ENCODE assay signal across 8 cellular contexts in the genomic region with DNA sequence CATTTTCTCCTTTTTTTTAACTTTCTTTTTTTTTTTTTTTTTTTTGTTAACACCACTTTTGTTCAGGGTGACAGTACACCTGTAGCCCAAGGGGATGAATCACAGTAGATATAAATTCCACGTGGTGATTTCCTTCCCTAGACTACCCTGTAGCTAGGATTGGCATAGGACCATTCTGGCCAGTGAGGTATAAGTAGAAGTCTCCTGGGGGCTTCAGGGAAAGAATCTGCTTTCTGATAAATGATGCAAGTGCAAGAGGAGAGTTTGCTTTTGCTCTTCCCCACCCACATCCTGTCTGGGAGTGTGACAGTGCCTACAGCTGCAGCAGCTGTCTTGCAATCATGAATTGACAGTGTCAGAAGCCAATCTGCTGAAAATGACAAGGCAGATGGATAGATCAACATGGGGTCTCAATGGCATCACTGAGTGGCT.
DNase-seq lines count a peak whose midpoint lies in the region; ATAC-seq and TF ChIP-seq lines count a peak whose summit lies in the region.

No MANE protein-coding gene starts in this region.

- H3K9me2 ChIP-seq in PC-3 (replicated peaks; ENCODE audit: low read length) = no peaks in the 10 kb centered on the region

- no peaks in the 10 kb centered on the region for H3F3A ChIP-seq in PC-3 (ENCODE audit: low read length, unreplicated experiment)

- H3K4me3 ChIP-seq in A673 (ENCODE audit: low read depth, low read length, poor library complexity, severe bottlenecking) = no peak overlapping the region
- no peak overlapping the region for H3K4me3 ChIP-seq in PC-3 (ENCODE audit: low read length)

- H3K27me3 Mint-ChIP-seq in activated naive CD4-positive, alpha-beta T cell treated with anti-CD3 and anti-CD28 coated beads, Interleukin-2, amount 50 U/mL, for 24 hours = no peaks in the 10 kb centered on the region

- no peaks in the 10 kb centered on the region for H3K36me3 ChIP-seq in A673 (ENCODE audit: insufficient read depth, low read length, poor library complexity, severe bottlenecking)
- no peaks in the 10 kb centered on the region for H3K36me3 ChIP-seq in PC-3 (ENCODE audit: low read depth, low read length)

- ATAC-seq in GM19023 (IDR thresholded peaks at IDR 0.05; ENCODE audit: unreplicated experiment) (peak; percentile 93), HG03097 (IDR thresholded peaks at IDR 0.05; ENCODE audit: low FRiP score, unreplicated experiment) (peak; percentile 86), PC-3 (peak; percentile 46)

- TF ChIP-seq CTCF in A673 (conservative IDR thresholded peaks at IDR 0.05; ENCODE audit: low read depth, low read length) (no peak), PC-3 (conservative IDR thresholded peaks at IDR 0.05; ENCODE audit: low read depth, low read length) (no peak)

- no peaks in the 10 kb centered on the region for H3K9me3 ChIP-seq in A673 (ENCODE audit: low read depth, low read length, poor library complexity, severe bottlenecking)
- no peaks in the 10 kb centered on the region for H3K9me3 ChIP-seq in PC-3 (ENCODE audit: low read length)

- no peak overlapping the region for H3K4me2 ChIP-seq in PC-3 (ENCODE audit: low read length)

- no peak overlapping the region for H3K9ac ChIP-seq in PC-3 (ENCODE audit: low read length)

- DNase-seq in A673 (ENCODE audit: low spot score) (peak; percentile 57), PC-3 (no peak), DMS114 treated with DMSO at 0.1 percent for 48 hours (lab: John Stamatoyannopoulos, UW; ENCODE audit: unreplicated experiment) (no peak), medulla oblongata (ENCODE audit: extremely low spot score) (no peak)
- DNase-seq in stimulated activated CD8-positive, alpha-beta memory T cell treated with anti-CD3 and anti-CD28 coated beads, Interleukin-4, amount 100 ng/mL, for 24 hours (ENCODE audit: low read depth) = peak; percentile 28

- H2AFZ ChIP-seq in PC-3 (ENCODE audit: low read length) = no peak overlapping the region

- no peaks in the 10 kb centered on the region for H3K9me3 Mint-ChIP-seq in activated naive CD4-positive, alpha-beta T cell treated with anti-CD3 and anti-CD28 coated beads, Interleukin-2, amount 50 U/mL, for 24 hours

- peak overlapping the region; percentile 99 for H3K27ac Mint-ChIP-seq in activated naive CD4-positive, alpha-beta T cell treated with anti-CD3 and anti-CD28 coated beads, Interleukin-2, amount 50 U/mL, for 24 hours

- BruUV-seq in A673 (replicated peaks; lab: Mats Ljungman, UMichigan) (no TSS peak), PC-3 (replicated peaks; lab: Mats Ljungman, UMichigan) (no TSS peak)

- CTCF ChIA-PET in A673 (lab: Charles Lee) (interaction anchor here (0.5 to 0.6 kb wide), 2 partner anchors 82 to 87 kb away, joined by 3 to 6 read pairs; no protein-coding TSS in a partner anchor), PC-3 (lab: Charles Lee) (no interaction called here)

- peaks cover 6% of the 10 kb centered on the region for H3K36me3 Mint-ChIP-seq in activated naive CD4-positive, alpha-beta T cell treated with anti-CD3 and anti-CD28 coated beads, Interleukin-2, amount 50 U/mL, for 24 hours

- H3K27ac ChIP-seq in A673 (ENCODE audit: low read depth, low read length, poor library complexity, severe bottlenecking) = no peak overlapping the region
- no peak overlapping the region for H3K27ac ChIP-seq in PC-3 (ENCODE audit: low read length)

- POLR2A ChIA-PET in A673 (lab: Charles Lee; ENCODE audit: low non-redundant PET) = no interaction called here
- POLR2A ChIA-PET in PC-3 (lab: Charles Lee; ENCODE audit: unreplicated experiment) = no interaction called here

- no peaks in the 10 kb centered on the region for H4K20me1 ChIP-seq in PC-3 (ENCODE audit: low read length)

- H3K4me3 Mint-ChIP-seq in activated naive CD4-positive, alpha-beta T cell treated with anti-CD3 and anti-CD28 coated beads, Interleukin-2, amount 50 U/mL, for 24 hours = peak overlapping the region; percentile 73

- intact Hi-C loops in A673 (cut with micrococcal nuclease; ENCODE audit: unreplicated experiment) (loop anchor here (10.0 kb wide), 1 partner anchor 169 kb away; no protein-coding TSS in a partner anchor), PC-3 (cut with micrococcal nuclease) (no loop called here)

- no peaks in the 10 kb centered on the region for H3K79me2 ChIP-seq in PC-3 (ENCODE audit: low read length)

- peaks cover 34% of the 10 kb centered on the region for H3K4me1 Mint-ChIP-seq in activated naive CD4-positive, alpha-beta T cell treated with anti-CD3 and anti-CD28 coated beads, Interleukin-2, amount 50 U/mL, for 24 hours

- H3K27me3 ChIP-seq in A673 (replicated peaks; ENCODE audit: insufficient read depth, low read depth, low read length, poor library complexity) (no peaks in the 10 kb centered on the region), PC-3 (ENCODE audit: low read length) (no peaks in the 10 kb centered on the region)

- H3K4me1 ChIP-seq in A673 (ENCODE audit: insufficient read depth, low read length, poor library complexity, severe bottlenecking) = peaks cover 12% of the 10 kb centered on the region
- H3K4me1 ChIP-seq in PC-3 (ENCODE audit: insufficient read depth, low read length) = no peaks in the 10 kb centered on the region

Comparison
In these comparisons a context has a peak if more than half of its experiments do, and no peak if none do; other contexts are left out.
1. DNase-seq: peak in A673 (single experiment) and stimulated activated CD8-positive, alpha-beta memory T cell treated with anti-CD3 and anti-CD28 coated beads, Interleukin-4, amount 100 ng/mL, for 24 hours (single experiment); none in PC-3 (single experiment), DMS114 treated with DMSO at 0.1 percent for 48 hours (single experiment) and medulla oblongata (single experiment).
2. Peak in every context shown above with its lines, with median percentiles within 50 percentile points of each other: ATAC-seq.